ENCODE assay signal across 26 cellular contexts in genomic region chr10:114180937-114181336, GRCh38. TPM values are rescaled to one million over a fixed set of nuclear protein-coding genes. Genes with fewer than 3 reads are reported as not detected.
"Had no signal": no experiment of that assay in that cellular context is flagged by ENCODE, and none has a peak within 500 bp of the region (broad histone marks: within the 10 kb centered on the region; RNA-seq: fewer than 3 reads in every experiment).

No MANE protein-coding gene starts in this region.

- H3K4me3 ChIP-seq: heart left ventricle, lower lobe of right lung, thoracic aorta had no signal

- H3K36me3 ChIP-seq: heart left ventricle, lower lobe of right lung, thoracic aorta had no signal

- ATAC-seq: esophagus mucosa, lower lobe of right lung, right cardiac atrium, WTC11 had no signal

- H3K4me1 Mint-ChIP-seq: central memory CD8-positive, alpha-beta T cell had no signal

- H3K36me3 Mint-ChIP-seq: activated naive CD4-positive, alpha-beta T cell treated with anti-CD3 and anti-CD28 coated beads, Interleukin-2, amount 50 U/mL, for 24 hours; immature natural killer cell; natural killer cell treated with Interleukin-12 subunit alpha and Interleukin-12 subunit beta and Interleukin-15 and Interleukin-18, amount 100 ng/mL, for 72 hours; WTC11 had no signal

- H3K27ac Mint-ChIP-seq: activated naive CD4-positive, alpha-beta T cell treated with anti-CD3 and anti-CD28 coated beads, Interleukin-2, amount 50 U/mL, for 24 hours; dendritic cell treated with granulocyte-macrophage colony-stimulating factor and Interleukin-4, amounts not matched to agents 40 ng/mL and 50 ng/mL, for 4 days; endodermal cell; immature natural killer cell; natural killer cell treated with Interleukin-12 subunit alpha and Interleukin-12 subunit beta and Interleukin-15 and Interleukin-18, amount 100 ng/mL, for 72 hours had no signal

- H3K27ac ChIP-seq: lower lobe of right lung, thoracic aorta had no signal

- H3K4me3 Mint-ChIP-seq: activated naive CD4-positive, alpha-beta T cell treated with anti-CD3 and anti-CD28 coated beads, Interleukin-2, amount 50 U/mL, for 24 hours; central memory CD8-positive, alpha-beta T cell; dendritic cell treated with granulocyte-macrophage colony-stimulating factor and Interleukin-4, amounts not matched to agents 40 ng/mL and 50 ng/mL, for 4 days; endodermal cell; immature natural killer cell; natural killer cell treated with Interleukin-12 subunit alpha and Interleukin-12 subunit beta and Interleukin-15 and Interleukin-18, amount 100 ng/mL, for 72 hours; WTC11 had no signal

- H3K27me3 ChIP-seq: heart left ventricle had no signal

- DNase-seq: activated CD4-positive, alpha-beta T cell treated with anti-CD3 and anti-CD28 coated beads for 1 hour; activated CD8-positive, alpha-beta memory T cell treated with anti-CD3 and anti-CD28 coated beads for 24 hours; activated gamma-delta T cell treated with Interleukin-2 at 50 U/mL for 16 hours; endodermal cell; foreskin fibroblast; heart left ventricle; hypothalamus; immature natural killer cell; lower lobe of right lung; mesenchymal stem cell; posterior cingulate gyrus; right cardiac atrium; stimulated activated CD4-positive, alpha-beta T cell treated with anti-CD3 and anti-CD28 coated beads, Interleukin-15, amount 100 ng/mL, for 24 hours; stimulated activated CD4-positive, alpha-beta T cell treated with anti-CD3 and anti-CD28 coated beads, Interleukin-2, amount 100 ng/mL, for 24 hours; stimulated activated naive CD4-positive, alpha-beta T cell treated with Interleukin-2 at 50 U/mL for 16 hours; T-helper 2 cell; trophoblast cell had no signal

- H3K9me3 ChIP-seq: heart left ventricle, lower lobe of right lung, thoracic aorta had no signal

- H3K9me3 Mint-ChIP-seq: activated naive CD4-positive, alpha-beta T cell treated with anti-CD3 and anti-CD28 coated beads, Interleukin-2, amount 50 U/mL, for 24 hours; central memory CD8-positive, alpha-beta T cell; dendritic cell treated with granulocyte-macrophage colony-stimulating factor and Interleukin-4, amounts not matched to agents 40 ng/mL and 50 ng/mL, for 4 days; endodermal cell; immature natural killer cell; natural killer cell treated with Interleukin-12 subunit alpha and Interleukin-12 subunit beta and Interleukin-15 and Interleukin-18, amount 100 ng/mL, for 72 hours had no signal

RNA-seq across cellular contexts. Expression of gene TDRD1, which starts 1.8 kb away (rescaled TPM):
- total RNA-seq: esophagus mucosa, kidney epithelial cell had no signal

RNA-seq across cellular contexts. Expression of gene VWA2, which starts 58.1 kb away (rescaled TPM):
- total RNA-seq: mononuclear cell; natural killer cell treated with Interleukin-12 subunit alpha and Interleukin-12 subunit beta and Interleukin-15 and Interleukin-18, amount 100 ng/mL, for 72 hours; right cardiac atrium had no signal
